In the genomic region with DNA sequence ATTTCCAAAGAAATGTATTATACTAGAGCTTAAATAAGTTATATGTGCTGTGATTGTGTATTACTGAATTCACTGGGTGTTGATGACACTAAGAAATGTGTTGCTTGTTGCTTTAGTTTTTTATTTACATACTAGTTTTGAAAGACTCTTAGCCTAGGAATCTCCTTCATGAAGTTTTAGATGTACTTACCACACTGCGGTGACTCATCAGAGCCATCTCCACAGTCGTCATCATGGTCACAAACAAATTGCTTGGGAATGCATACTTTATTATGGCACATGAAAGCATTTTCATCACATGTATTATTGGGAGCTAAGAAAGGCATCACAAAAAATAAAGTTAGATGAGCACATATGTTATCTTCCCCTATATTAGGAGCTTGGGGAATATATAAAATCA, we compare ENCODE assay signal across 20 cellular contexts.
DNase-seq lines count a peak whose midpoint lies in the region; ATAC-seq and TF ChIP-seq lines count a peak whose summit lies in the region.
"Had no signal": no experiment of that assay in that cellular context is flagged by ENCODE, and none has a peak within 500 bp of the region (broad histone marks: within the 10 kb centered on the region; RNA-seq: fewer than 3 reads in every experiment).

No MANE protein-coding gene starts in this region.

- no peaks in the 10 kb centered on the region for H3K36me3 ChIP-seq in A673 (ENCODE audit: insufficient read depth, low read length, poor library complexity, severe bottlenecking)
- H3K36me3 ChIP-seq: adrenal gland, esophagus muscularis mucosa, tibial nerve had no signal

- H2BK15ac ChIP-seq in H9 (ENCODE audit: low read depth, low read length), result no peak overlapping the region

- H3K4me3 Mint-ChIP-seq in H9, result no peak overlapping the region
- H3K4me3 Mint-ChIP-seq: activated T-cell treated with anti-CD3 and anti-CD28 coated beads, Interleukin-2, amount 50 U/mL, for 72 hours; memory B cell had no signal

- no peaks in the 10 kb centered on the region for H3K27me3 Mint-ChIP-seq in H9 (ENCODE audit: low read depth)
- H3K27me3 Mint-ChIP-seq: memory B cell had no signal

- H4K20me1 ChIP-seq in H9 (ENCODE audit: control insufficient read depth, insufficient read depth, insufficient read length), result no peaks in the 10 kb centered on the region

- no peak overlapping the region for H4K91ac ChIP-seq in H9 (ENCODE audit: insufficient read length, low read depth, low read length)

- no peak overlapping the region for H3K9ac ChIP-seq in H9 (ENCODE audit: extremely low read depth, insufficient read length, low read length)

- H3K9me3 ChIP-seq in A673 (ENCODE audit: low read depth, low read length, poor library complexity, severe bottlenecking), result no peaks in the 10 kb centered on the region
- H3K9me3 ChIP-seq in H9 (ENCODE audit: control insufficient read depth, low read depth, low read length), result no peaks in the 10 kb centered on the region
- H3K9me3 ChIP-seq: adrenal gland, esophagus muscularis mucosa, tibial nerve had no signal

- H3K18ac ChIP-seq in H9 (ENCODE audit: insufficient read length, low read depth, low read length), result no peak overlapping the region

- POLR2A ChIA-PET in A673 (lab: Charles Lee; ENCODE audit: low non-redundant PET), result no interaction called here

- no peak overlapping the region for H2BK5ac ChIP-seq in H9 (ENCODE audit: insufficient read length, low read length)

- no peaks in the 10 kb centered on the region for H3K79me1 ChIP-seq in H9 (ENCODE audit: insufficient read depth, low read depth, low read length, poor library complexity, severe bottlenecking)

- BruUV-seq in A673 (replicated peaks; lab: Mats Ljungman, UMichigan), result no TSS peak

- TF ChIP-seq CTCF in A673 (conservative IDR thresholded peaks at IDR 0.05; ENCODE audit: low read depth, low read length) (no peak), foreskin fibroblast (IDR thresholded peaks at IDR 0.05; ENCODE audit: low read depth, low read length) (no peak), H9 (conservative IDR thresholded peaks at IDR 0.05) (no peak)

- intact Hi-C loops in A673 (cut with micrococcal nuclease; ENCODE audit: unreplicated experiment), result no loop called here

- H3K4me3 ChIP-seq in A673 (ENCODE audit: low read depth, low read length, poor library complexity, severe bottlenecking) (no peak overlapping the region), foreskin fibroblast (ENCODE audit: low read depth in 1 of 2, low read length in 2 of 2) (no peak overlapping the region)
- H3K4me3 ChIP-seq: adrenal gland, esophagus muscularis mucosa, tibial nerve had no signal

- ATAC-seq in GM21390 (IDR thresholded peaks at IDR 0.05; ENCODE audit: unreplicated experiment), result no peak
- ATAC-seq: activated T-cell treated with anti-CD3 and anti-CD28 coated beads, Interleukin-2, amount 50 U/mL, for 72 hours; sciatic nerve had no signal

- H2BK20ac ChIP-seq in H9 (ENCODE audit: low read depth, low read length, poor library complexity, severe bottlenecking), result no peak overlapping the region

- no peak overlapping the region for H3K27ac ChIP-seq in A673 (ENCODE audit: low read depth, low read length, poor library complexity, severe bottlenecking)
- no peak overlapping the region for H3K27ac ChIP-seq in H9 (ENCODE audit: insufficient read length, low read depth, low read length)
- H3K27ac ChIP-seq: adrenal gland, esophagus muscularis mucosa, tibial nerve had no signal

- H3K9me3 Mint-ChIP-seq in H9, result no peaks in the 10 kb centered on the region; a peak in 1 of 5 replicates
- H3K9me3 Mint-ChIP-seq: memory B cell had no signal

- H3K23ac ChIP-seq in H9 (ENCODE audit: insufficient read length, low read depth, low read length), result no peak overlapping the region

- no peak overlapping the region for H3K56ac ChIP-seq in H9 (ENCODE audit: insufficient read length, low read depth, low read length)

- H3K27me3 ChIP-seq in A673 (replicated peaks; ENCODE audit: insufficient read depth, low read depth, low read length, poor library complexity), result no peaks in the 10 kb centered on the region
- H3K27me3 ChIP-seq in H9 (ENCODE audit: insufficient read depth, low read length), result no peaks in the 10 kb centered on the region
- H3K27me3 ChIP-seq: adrenal gland, esophagus muscularis mucosa, tibial nerve had no signal

- H2AK5ac ChIP-seq in H9 (ENCODE audit: insufficient read length, low read length), result no peak overlapping the region

- no peak overlapping the region for H3K4me2 ChIP-seq in H9 (ENCODE audit: insufficient read depth, insufficient read length, low read length)

- H3K79me2 ChIP-seq in H9 (ENCODE audit: insufficient read depth, low read length), result no peaks in the 10 kb centered on the region

- no peaks in the 10 kb centered on the region for H3K23me2 ChIP-seq in H9 (ENCODE audit: insufficient read length, low read depth, low read length, poor library complexity, severe bottlenecking)

- no peak overlapping the region for H3K27ac Mint-ChIP-seq in H9
- H3K27ac Mint-ChIP-seq: activated T-cell treated with anti-CD3 and anti-CD28 coated beads, Interleukin-2, amount 50 U/mL, for 72 hours; memory B cell had no signal

- no CpG with 5 or more reads among the region's 2 CpGs for WGBS in H9 (ENCODE audit: extremely low coverage, insufficient read length, low lambda C conversion rate)

- H4K5ac ChIP-seq in H9 (ENCODE audit: insufficient read length, low read depth, low read length), result no peak overlapping the region

- CTCF ChIA-PET in A673 (lab: Charles Lee), result no interaction called here

- H3K14ac ChIP-seq in H9 (ENCODE audit: insufficient read depth, low read length), result no peak overlapping the region

- no peaks in the 10 kb centered on the region for H3K4me1 Mint-ChIP-seq in H9
- H3K4me1 Mint-ChIP-seq: memory B cell had no signal

- H3K4me1 ChIP-seq in A673 (ENCODE audit: insufficient read depth, low read length, poor library complexity, severe bottlenecking) (peaks cover 6% of the 10 kb centered on the region), H9 (ENCODE audit: insufficient read depth, low read length) (no peaks in the 10 kb centered on the region)
- H3K4me1 ChIP-seq: adrenal gland, esophagus muscularis mucosa, tibial nerve had no signal

- H2AFZ ChIP-seq in H9 (ENCODE audit: low read length), result no peak overlapping the region

- no peak overlapping the region for H2BK120ac ChIP-seq in H9 (ENCODE audit: low read depth, low read length, poor library complexity, severe bottlenecking)

- H4K8ac ChIP-seq in H9 (replicated peaks; ENCODE audit: insufficient read length, low read depth, low read length), result no peak overlapping the region

- H3T11ph ChIP-seq in H9 (ENCODE audit: low read length), result no peak overlapping the region

- no peak overlapping the region for H3K4ac ChIP-seq in H9 (ENCODE audit: low read depth, low read length)

- DNase-seq in A673 (ENCODE audit: low spot score) (peak; percentile 15), HS-5 (ENCODE audit: low read depth) (peak; percentile 67), amniotic stem cell (lab: John Stamatoyannopoulos, UW) (peak; percentile 9), foreskin fibroblast (peak; percentile 79 to 87), H9 (no peak), NCI-H524 treated with DMSO at 0.1 percent for 48 hours (lab: John Stamatoyannopoulos, UW) (no peak)
- no peak for DNase-seq in activated CD4-positive, alpha-beta T cell treated with anti-CD3 and anti-CD28 coated beads for 4 hours
- DNase-seq: activated CD4-positive, alpha-beta T cell treated with anti-CD3 and anti-CD28 coated beads, Interleukin-2, amount 50 U/mL, for 4 hours; activated T-cell treated with anti-CD3 and anti-CD28 coated beads, Interleukin-2, amount 50 U/mL, for 72 hours; adrenal gland; AML-193; dermis blood vessel endothelial cell; KBM-7; NCI-H1417 treated with DMSO at 0.1 percent for 48 hours; stimulated activated CD4-positive, alpha-beta T cell treated with anti-CD3 and anti-CD28 coated beads, Interleukin-4, amount 100 ng/mL, for 24 hours had no signal

- no peaks in the 10 kb centered on the region for H3K36me3 Mint-ChIP-seq in H9 (ENCODE audit: insufficient read depth in 1 of 3, low read depth in 3 of 3)
- H3K36me3 Mint-ChIP-seq: memory B cell had no signal

- H2BK12ac ChIP-seq in H9 (ENCODE audit: insufficient read length, low read depth, low read length), result no peak overlapping the region

Comparison
In these comparisons a context has a peak if more than half of its experiments do, and no peak if none do; other contexts are left out.
1. DNase-seq: peak in A673 (single experiment), HS-5 (single experiment), amniotic stem cell (single experiment) and foreskin fibroblast (2 of 2); none in activated CD4-positive, alpha-beta T cell treated with anti-CD3 and anti-CD28 coated beads for 4 hours (0 of 2), H9 (single experiment) and NCI-H524 treated with DMSO at 0.1 percent for 48 hours (single experiment).